9 cellular contexts compared by ENCODE assay signal in genomic region chr10:16828731-16829175, GRCh38. TPM values are rescaled to one million over a fixed set of nuclear protein-coding genes. Genes with fewer than 3 reads are reported as not detected.
A peak's percentile ranks its signal among the peaks of the same experiment; 100 is the strongest.
DNase-seq lines count a peak whose midpoint lies in the region; ATAC-seq, FAIRE-seq and TF ChIP-seq lines count a peak whose summit lies in the region.
"Had no signal": no experiment of that assay in that cellular context is flagged by ENCODE, and none has a peak within 500 bp of the region (broad histone marks: within the 10 kb centered on the region; RNA-seq: fewer than 3 reads in every experiment).

No MANE protein-coding gene starts in this region.

- intact Hi-C loops in Right ventricle myocardium inferior (cut with DNase I) (loop anchor here (5.0 kb wide), 1 partner anchor 429 kb away; no protein-coding TSS in a partner anchor), aorta (cut with DNase I) (loop anchor here in 1 of 2 donors (5.0 kb wide), 1 partner anchor 909 kb away; no protein-coding TSS in a partner anchor)

- FAIRE-seq in bronchial epithelial cell (lab: Jason Lieb, UNC), result peak; percentile 62
- FAIRE-seq: colon had no signal

- 6 to 7% methylated on average over 8 of the region's 8 CpGs for WGBS in aorta, 2 donors

- DNase-seq in Right ventricle myocardium inferior (ENCODE audit: missing footprints) (no peak), right atrium auricular region (ENCODE audit: low spot score) (no peak), bronchial epithelial cell (ENCODE audit: low read depth) (peak; percentile 67), iris pigment epithelial cell (ENCODE audit: low read depth) (peak; percentile 82), aorta (peak; percentile 75 to 83), COR-L47 (lab: John Stamatoyannopoulos, UW) (no peak)
- DNase-seq in stimulated activated CD4-positive, alpha-beta T cell treated with anti-CD3 and anti-CD28 coated beads, Interleukin-2, amount 100 ng/mL, for 24 hours, result no peak

- TF ChIP-seq CTCF in right atrium auricular region (IDR thresholded peaks at IDR 0.05) (no peak), bronchial epithelial cell (IDR thresholded peaks at IDR 0.05; ENCODE audit: insufficient read depth, low read length, severe bottlenecking) (no peak)

- H3K4me1 ChIP-seq in right atrium auricular region, result peaks cover 0 to 13% of the 10 kb centered on the region in 2 donors
- no peaks in the 10 kb centered on the region for H3K4me1 ChIP-seq in aorta (ENCODE audit: control insufficient read depth in 1 of 2, insufficient read depth in 2 of 2, low read length in 2 of 2)

- no peaks in the 10 kb centered on the region for H3K27me3 ChIP-seq in right atrium auricular region
- H3K27me3 ChIP-seq in bronchial epithelial cell (ENCODE audit: control insufficient read depth, insufficient read depth, low read length), result no peaks in the 10 kb centered on the region
- no peaks in the 10 kb centered on the region for H3K27me3 ChIP-seq in aorta (ENCODE audit: control insufficient read depth in 1 of 2, insufficient read depth in 2 of 2, low read length in 1 of 2)

- H3K27ac ChIP-seq in right atrium auricular region (peak overlapping the region in 1 of 2 donors; percentile 32), aorta (ENCODE audit: low read depth in 1 of 2, low read length in 2 of 2) (no peak overlapping the region)

- H3K36me3 ChIP-seq in right atrium auricular region, result no peaks in the 10 kb centered on the region
- no peaks in the 10 kb centered on the region for H3K36me3 ChIP-seq in bronchial epithelial cell (ENCODE audit: control insufficient read depth, insufficient read depth, low read length)
- no peaks in the 10 kb centered on the region for H3K36me3 ChIP-seq in aorta (ENCODE audit: control insufficient read depth in 1 of 2, insufficient read depth in 2 of 2, low read length in 1 of 2)

- H3K4me3 ChIP-seq in right atrium auricular region (peak overlapping the region in 1 of 2 donors; percentile 6), bronchial epithelial cell (ENCODE audit: low read depth, low read length) (no peak overlapping the region), aorta (ENCODE audit: low read length in 2 of 2) (no peak overlapping the region)

- ATAC-seq in Right ventricle myocardium inferior, result peak; percentile 56
- peak; percentile 70 for ATAC-seq in aorta (ENCODE audit: low FRiP score)
- no peak for ATAC-seq in GM21526 (IDR thresholded peaks at IDR 0.05; ENCODE audit: low FRiP score, unreplicated experiment)

- no peaks in the 10 kb centered on the region for H3K9me3 ChIP-seq in right atrium auricular region
- H3K9me3 ChIP-seq in aorta (ENCODE audit: control insufficient read depth, low read length), result no peaks in the 10 kb centered on the region

RNA-seq across cellular contexts. Expression of gene RSU1, which starts 11.5 kb away (rescaled TPM):
- 56.1 TPM for total RNA-seq in Right ventricle myocardium inferior
- 10 to 100 TPM; 40.3 to 45.4 TPM for total RNA-seq in right atrium auricular region
- total RNA-seq in bronchial epithelial cell, result 25.0 and 30.0 TPM in 2 replicates
- 100 to 1,000 TPM; 114 to 130 TPM for total RNA-seq in aorta
- 10 to 100 TPM; 65.0 to 98.8 TPM for polyA plus RNA-seq in aorta

Comparison
In these comparisons a context has a peak if more than half of its experiments do, and no peak if none do; other contexts are left out.
1. DNase-seq: peak in bronchial epithelial cell (single experiment), iris pigment epithelial cell (single experiment) and aorta (2 of 2); none in Right ventricle myocardium inferior (single experiment), right atrium auricular region (single experiment), COR-L47 (single experiment) and stimulated activated CD4-positive, alpha-beta T cell treated with anti-CD3 and anti-CD28 coated beads, Interleukin-2, amount 100 ng/mL, for 24 hours (0 of 2).